ENCODE assay signal across 1 cellular context in genomic region chr4:143773998-143774898, GRCh38.
TF ChIP-seq lines count a peak whose summit lies in the region.

No MANE protein-coding gene starts in this region.

TF ChIP-seq in K562, 482 proteins besides CTCF, POLR2A, EP300 and RAD21 (continued from another document):
- TF ChIP-seq, protein P1, sequence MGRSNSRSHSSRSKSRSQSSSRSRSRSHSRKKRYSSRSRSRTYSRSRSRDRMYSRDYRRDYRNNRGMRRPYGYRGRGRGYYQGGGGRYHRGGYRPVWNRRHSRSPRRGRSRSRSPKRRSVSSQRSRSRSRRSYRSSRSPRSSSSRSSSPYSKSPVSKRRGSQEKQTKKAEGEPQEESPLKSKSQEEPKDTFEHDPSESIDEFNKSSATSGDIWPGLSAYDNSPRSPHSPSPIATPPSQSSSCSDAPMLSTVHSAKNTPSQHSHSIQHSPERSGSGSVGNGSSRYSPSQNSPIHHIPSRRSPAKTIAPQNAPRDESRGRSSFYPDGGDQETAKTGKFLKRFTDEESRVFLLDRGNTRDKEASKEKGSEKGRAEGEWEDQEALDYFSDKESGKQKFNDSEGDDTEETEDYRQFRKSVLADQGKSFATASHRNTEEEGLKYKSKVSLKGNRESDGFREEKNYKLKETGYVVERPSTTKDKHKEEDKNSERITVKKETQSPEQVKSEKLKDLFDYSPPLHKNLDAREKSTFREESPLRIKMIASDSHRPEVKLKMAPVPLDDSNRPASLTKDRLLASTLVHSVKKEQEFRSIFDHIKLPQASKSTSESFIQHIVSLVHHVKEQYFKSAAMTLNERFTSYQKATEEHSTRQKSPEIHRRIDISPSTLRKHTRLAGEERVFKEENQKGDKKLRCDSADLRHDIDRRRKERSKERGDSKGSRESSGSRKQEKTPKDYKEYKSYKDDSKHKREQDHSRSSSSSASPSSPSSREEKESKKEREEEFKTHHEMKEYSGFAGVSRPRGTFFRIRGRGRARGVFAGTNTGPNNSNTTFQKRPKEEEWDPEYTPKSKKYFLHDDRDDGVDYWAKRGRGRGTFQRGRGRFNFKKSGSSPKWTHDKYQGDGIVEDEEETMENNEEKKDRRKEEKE (IDR thresholded peaks at IDR 0.05; ENCODE audit: borderline replicate concordance in 1 of 2, control insufficient read depth in 1 of 2, low read depth in 2 of 2, low read length in 1 of 2) = 0 out of 4 replicates have a peak, but pooled peaks of 1 of the 2 experiments have one; percentile 25
- TF ChIP-seq ZNF507 (tag; conservative IDR thresholded peaks at IDR 0.05) (no peak), MAZ (CRISPR knock-in tag; conservative IDR thresholded peaks at IDR 0.05 in 1 of 2, IDR thresholded peaks at IDR 0.05 in 1 of 2) (0 out of 4 replicates have a peak, but pooled peaks of 1 of the 2 experiments have one; percentile 39), PCBP2 (IDR thresholded peaks at IDR 0.05; ENCODE audit: low read depth, low read length, poor library complexity, severe bottlenecking) (no peak), TSC22D4 (tag; IDR thresholded peaks at IDR 0.05) (no peak), ZNF785 (CRISPR knock-in tag; IDR thresholded peaks at IDR 0.05) (no peak), ZNF609 (CRISPR knock-in tag; IDR thresholded peaks at IDR 0.05; ENCODE audit: borderline replicate concordance) (no peak), HDGF (IDR thresholded peaks at IDR 0.05) (0 out of 2 replicates have a peak, but pooled peaks have one; percentile 34), ESRRB (CRISPR knock-in tag; IDR thresholded peaks at IDR 0.05; ENCODE audit: borderline replicate concordance) (no peak), SMARCA5 (IDR thresholded peaks at IDR 0.05) (no peak), TCF7 (IDR thresholded peaks at IDR 0.05; ENCODE audit: borderline replicate concordance) (no peak), MEIS2 (IDR thresholded peaks at IDR 0.05; ENCODE audit: partially characterized antibody) (peak; percentile 72), ZNF24 (IDR thresholded peaks at IDR 0.05) (0 out of 2 replicates have a peak, but pooled peaks have one; percentile 30), ZEB2 (IDR thresholded peaks at IDR 0.05) (peak; percentile 59), HMBOX1 (IDR thresholded peaks at IDR 0.05) (peak; percentile 38; the same call in 1 of the 2 replicates), CTBP1 (IDR thresholded peaks at IDR 0.05; ENCODE audit: borderline replicate concordance) (peak; percentile 87), ZNF431 (CRISPR knock-in tag; IDR thresholded peaks at IDR 0.05) (no peak), MEF2A (IDR thresholded peaks at IDR 0.05; ENCODE audit: control insufficient read depth, low read depth, low read length) (no peak), ESRRA (IDR thresholded peaks at IDR 0.05; ENCODE audit: borderline replicate concordance, low read depth) (peak; percentile 22; the same call in 1 of the 2 replicates), ZBTB8A (IDR thresholded peaks at IDR 0.05; ENCODE audit: partially characterized antibody) (no peak)
- TF ChIP-seq, protein P2, sequence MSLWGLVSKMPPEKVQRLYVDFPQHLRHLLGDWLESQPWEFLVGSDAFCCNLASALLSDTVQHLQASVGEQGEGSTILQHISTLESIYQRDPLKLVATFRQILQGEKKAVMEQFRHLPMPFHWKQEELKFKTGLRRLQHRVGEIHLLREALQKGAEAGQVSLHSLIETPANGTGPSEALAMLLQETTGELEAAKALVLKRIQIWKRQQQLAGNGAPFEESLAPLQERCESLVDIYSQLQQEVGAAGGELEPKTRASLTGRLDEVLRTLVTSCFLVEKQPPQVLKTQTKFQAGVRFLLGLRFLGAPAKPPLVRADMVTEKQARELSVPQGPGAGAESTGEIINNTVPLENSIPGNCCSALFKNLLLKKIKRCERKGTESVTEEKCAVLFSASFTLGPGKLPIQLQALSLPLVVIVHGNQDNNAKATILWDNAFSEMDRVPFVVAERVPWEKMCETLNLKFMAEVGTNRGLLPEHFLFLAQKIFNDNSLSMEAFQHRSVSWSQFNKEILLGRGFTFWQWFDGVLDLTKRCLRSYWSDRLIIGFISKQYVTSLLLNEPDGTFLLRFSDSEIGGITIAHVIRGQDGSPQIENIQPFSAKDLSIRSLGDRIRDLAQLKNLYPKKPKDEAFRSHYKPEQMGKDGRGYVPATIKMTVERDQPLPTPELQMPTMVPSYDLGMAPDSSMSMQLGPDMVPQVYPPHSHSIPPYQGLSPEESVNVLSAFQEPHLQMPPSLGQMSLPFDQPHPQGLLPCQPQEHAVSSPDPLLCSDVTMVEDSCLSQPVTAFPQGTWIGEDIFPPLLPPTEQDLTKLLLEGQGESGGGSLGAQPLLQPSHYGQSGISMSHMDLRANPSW (CRISPR knock-in tag; IDR thresholded peaks at IDR 0.05) = no peak
- TF ChIP-seq, protein P3, sequence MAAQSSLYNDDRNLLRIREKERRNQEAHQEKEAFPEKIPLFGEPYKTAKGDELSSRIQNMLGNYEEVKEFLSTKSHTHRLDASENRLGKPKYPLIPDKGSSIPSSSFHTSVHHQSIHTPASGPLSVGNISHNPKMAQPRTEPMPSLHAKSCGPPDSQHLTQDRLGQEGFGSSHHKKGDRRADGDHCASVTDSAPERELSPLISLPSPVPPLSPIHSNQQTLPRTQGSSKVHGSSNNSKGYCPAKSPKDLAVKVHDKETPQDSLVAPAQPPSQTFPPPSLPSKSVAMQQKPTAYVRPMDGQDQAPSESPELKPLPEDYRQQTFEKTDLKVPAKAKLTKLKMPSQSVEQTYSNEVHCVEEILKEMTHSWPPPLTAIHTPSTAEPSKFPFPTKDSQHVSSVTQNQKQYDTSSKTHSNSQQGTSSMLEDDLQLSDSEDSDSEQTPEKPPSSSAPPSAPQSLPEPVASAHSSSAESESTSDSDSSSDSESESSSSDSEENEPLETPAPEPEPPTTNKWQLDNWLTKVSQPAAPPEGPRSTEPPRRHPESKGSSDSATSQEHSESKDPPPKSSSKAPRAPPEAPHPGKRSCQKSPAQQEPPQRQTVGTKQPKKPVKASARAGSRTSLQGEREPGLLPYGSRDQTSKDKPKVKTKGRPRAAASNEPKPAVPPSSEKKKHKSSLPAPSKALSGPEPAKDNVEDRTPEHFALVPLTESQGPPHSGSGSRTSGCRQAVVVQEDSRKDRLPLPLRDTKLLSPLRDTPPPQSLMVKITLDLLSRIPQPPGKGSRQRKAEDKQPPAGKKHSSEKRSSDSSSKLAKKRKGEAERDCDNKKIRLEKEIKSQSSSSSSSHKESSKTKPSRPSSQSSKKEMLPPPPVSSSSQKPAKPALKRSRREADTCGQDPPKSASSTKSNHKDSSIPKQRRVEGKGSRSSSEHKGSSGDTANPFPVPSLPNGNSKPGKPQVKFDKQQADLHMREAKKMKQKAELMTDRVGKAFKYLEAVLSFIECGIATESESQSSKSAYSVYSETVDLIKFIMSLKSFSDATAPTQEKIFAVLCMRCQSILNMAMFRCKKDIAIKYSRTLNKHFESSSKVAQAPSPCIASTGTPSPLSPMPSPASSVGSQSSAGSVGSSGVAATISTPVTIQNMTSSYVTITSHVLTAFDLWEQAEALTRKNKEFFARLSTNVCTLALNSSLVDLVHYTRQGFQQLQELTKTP (IDR thresholded peaks at IDR 0.05; ENCODE audit: low read depth in 1 of 2, partially characterized antibody in 2 of 2) = peak in 1 of 2 experiments; percentile 13
- TF ChIP-seq, protein P4, sequence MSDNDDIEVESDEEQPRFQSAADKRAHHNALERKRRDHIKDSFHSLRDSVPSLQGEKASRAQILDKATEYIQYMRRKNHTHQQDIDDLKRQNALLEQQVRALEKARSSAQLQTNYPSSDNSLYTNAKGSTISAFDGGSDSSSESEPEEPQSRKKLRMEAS (CRISPR knock-in tag; IDR thresholded peaks at IDR 0.05) = no peak
